In genomic region chr11:6609502-6610015, GRCh38 we compare ENCODE assay signal across 1 cellular context.
TF ChIP-seq lines count a peak whose summit lies in the region.

No MANE protein-coding gene starts in this region.

TF ChIP-seq in HCT116, 20 proteins besides CTCF, POLR2A, EP300 and RAD21:
- TF ChIP-seq ZBTB33 (IDR thresholded peaks at IDR 0.05; ENCODE audit: extremely low read depth, insufficient replicate concordance, low read length) = no peak
- no peak for TF ChIP-seq FOSL1 (IDR thresholded peaks at IDR 0.05; ENCODE audit: low read depth)
- no peak for TF ChIP-seq TCF7L2 (IDR thresholded peaks at IDR 0.05; ENCODE audit: borderline replicate concordance, extremely low read depth, insufficient read depth, insufficient read length)
- no peak for TF ChIP-seq REST (IDR thresholded peaks at IDR 0.05; ENCODE audit: low read depth)
- no peak for TF ChIP-seq ELF1 (IDR thresholded peaks at IDR 0.05; ENCODE audit: borderline replicate concordance, low read depth)
- no peak for TF ChIP-seq EZH2 (IDR thresholded peaks at IDR 0.05)
- no peak for TF ChIP-seq SIN3A (IDR thresholded peaks at IDR 0.05; ENCODE audit: low read depth)
- TF ChIP-seq ZFX (IDR thresholded peaks at IDR 0.05) = no peak
- TF ChIP-seq CBX3 (IDR thresholded peaks at IDR 0.05; ENCODE audit: low read depth) = no peak
- no peak for TF ChIP-seq MAX (IDR thresholded peaks at IDR 0.05)
- TF ChIP-seq CEBPB (IDR thresholded peaks at IDR 0.05; ENCODE audit: low read depth) = no peak
- TF ChIP-seq ZNF274 (IDR thresholded peaks at IDR 0.05; ENCODE audit: low read depth, low read length) = no peak
- TF ChIP-seq YY1 (IDR thresholded peaks at IDR 0.05; ENCODE audit: extremely low read depth, insufficient replicate concordance, low read depth, low read length) = no peak
- no peak for TF ChIP-seq SRF (IDR thresholded peaks at IDR 0.05; ENCODE audit: low read depth)
- TF ChIP-seq JUND (IDR thresholded peaks at IDR 0.05) = no peak
